1 cellular context compared by ENCODE assay signal in genomic region chr9:129059796-129060785, GRCh38.
A peak's percentile ranks its signal among the peaks of the same experiment; 100 is the strongest.
TF ChIP-seq lines count a peak whose summit lies in the region.

No MANE protein-coding gene starts in this region.

TF ChIP-seq in HepG2, 621 proteins besides CTCF, POLR2A, EP300 and RAD21 (continues in another document):
- TF ChIP-seq NFE2L1 (CRISPR knock-in tag; IDR thresholded peaks at IDR 0.05; ENCODE audit: borderline replicate concordance) (no peak), ZNF263 (CRISPR knock-in tag; IDR thresholded peaks at IDR 0.05) (0 out of 2 replicates have a peak, but pooled peaks have one; percentile 4), ZNF282 (IDR thresholded peaks at IDR 0.05; ENCODE audit: partially characterized antibody) (no peak), ZNF431 (CRISPR knock-in tag; IDR thresholded peaks at IDR 0.05; ENCODE audit: borderline replicate concordance, low read depth) (0 out of 2 replicates have a peak, but pooled peaks have one; percentile 34), ZMYM3 (CRISPR knock-in tag; IDR thresholded peaks at IDR 0.05) (no peak), ZNF614 (CRISPR knock-in tag; IDR thresholded peaks at IDR 0.05; ENCODE audit: borderline replicate concordance) (no peak), MED13 (CRISPR knock-in tag; IDR thresholded peaks at IDR 0.05) (no peak), SPEN (CRISPR knock-in tag; IDR thresholded peaks at IDR 0.05; ENCODE audit: low read depth) (0 out of 2 replicates have a peak, but pooled peaks have one; percentile 33), ARID5B (CRISPR knock-in tag; IDR thresholded peaks at IDR 0.05) (peak; percentile 30; the same call in 1 of the 2 replicates), MYC (CRISPR knock-in tag; IDR thresholded peaks at IDR 0.05; ENCODE audit: borderline replicate concordance) (peak; percentile 40; the same call in 1 of the 2 replicates), ZNF563 (CRISPR knock-in tag; IDR thresholded peaks at IDR 0.05) (no peak), KLF16 (CRISPR knock-in tag; IDR thresholded peaks at IDR 0.05) (no peak), GRHL1 (CRISPR knock-in tag; conservative IDR thresholded peaks at IDR 0.05) (no peak), ZNF605 (CRISPR knock-in tag; IDR thresholded peaks at IDR 0.05) (no peak), ZNF609 (CRISPR knock-in tag; IDR thresholded peaks at IDR 0.05; ENCODE audit: borderline replicate concordance) (peak; percentile 22; the same call in 1 of the 2 replicates), FOXA3 (CRISPR knock-in tag; IDR thresholded peaks at IDR 0.05) (no peak), PITX1 (CRISPR knock-in tag; IDR thresholded peaks at IDR 0.05) (no peak), ATF4 (CRISPR knock-in tag; IDR thresholded peaks at IDR 0.05) (no peak), CC2D1A (CRISPR knock-in tag; IDR thresholded peaks at IDR 0.05) (no peak), IRX3 (CRISPR knock-in tag; IDR thresholded peaks at IDR 0.05; ENCODE audit: borderline replicate concordance, low read depth) (no peak), NONO (IDR thresholded peaks at IDR 0.05) (no peak), NONO (CRISPR knock-in tag; conservative IDR thresholded peaks at IDR 0.05) (0 out of 2 replicates have a peak, but pooled peaks have one; percentile 35), HNF4G (IDR thresholded peaks at IDR 0.05; ENCODE audit: borderline replicate concordance, low read depth, low read length) (peak; percentile 30; the same call in 1 of the 2 replicates), HNF4G (CRISPR knock-in tag; IDR thresholded peaks at IDR 0.05; ENCODE audit: borderline replicate concordance, low read depth) (no peak), RXRB (CRISPR knock-in tag; IDR thresholded peaks at IDR 0.05; ENCODE audit: borderline replicate concordance) (peak; percentile 44; the same call in 1 of the 2 replicates), JUN (CRISPR knock-in tag; IDR thresholded peaks at IDR 0.05) (peak; percentile 8; the same call in 1 of the 2 replicates), TP53 (CRISPR knock-in tag; conservative IDR thresholded peaks at IDR 0.05) (no peak), ATF5 (CRISPR knock-in tag; IDR thresholded peaks at IDR 0.05; ENCODE audit: low read depth) (no peak), SKI (IDR thresholded peaks at IDR 0.05; ENCODE audit: partially characterized antibody) (peak; percentile 25), ARID3A (IDR thresholded peaks at IDR 0.05; ENCODE audit: low read depth, low read length) (no peak)
- TF ChIP-seq, protein P1, sequence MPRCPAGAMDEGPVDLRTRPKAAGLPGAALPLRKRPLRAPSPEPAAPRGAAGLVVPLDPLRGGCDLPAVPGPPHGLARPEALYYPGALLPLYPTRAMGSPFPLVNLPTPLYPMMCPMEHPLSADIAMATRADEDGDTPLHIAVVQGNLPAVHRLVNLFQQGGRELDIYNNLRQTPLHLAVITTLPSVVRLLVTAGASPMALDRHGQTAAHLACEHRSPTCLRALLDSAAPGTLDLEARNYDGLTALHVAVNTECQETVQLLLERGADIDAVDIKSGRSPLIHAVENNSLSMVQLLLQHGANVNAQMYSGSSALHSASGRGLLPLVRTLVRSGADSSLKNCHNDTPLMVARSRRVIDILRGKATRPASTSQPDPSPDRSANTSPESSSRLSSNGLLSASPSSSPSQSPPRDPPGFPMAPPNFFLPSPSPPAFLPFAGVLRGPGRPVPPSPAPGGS (CRISPR knock-in tag; IDR thresholded peaks at IDR 0.05): 0 out of 2 replicates have a peak, but pooled peaks have one; percentile 43
- TF ChIP-seq, protein P2, sequence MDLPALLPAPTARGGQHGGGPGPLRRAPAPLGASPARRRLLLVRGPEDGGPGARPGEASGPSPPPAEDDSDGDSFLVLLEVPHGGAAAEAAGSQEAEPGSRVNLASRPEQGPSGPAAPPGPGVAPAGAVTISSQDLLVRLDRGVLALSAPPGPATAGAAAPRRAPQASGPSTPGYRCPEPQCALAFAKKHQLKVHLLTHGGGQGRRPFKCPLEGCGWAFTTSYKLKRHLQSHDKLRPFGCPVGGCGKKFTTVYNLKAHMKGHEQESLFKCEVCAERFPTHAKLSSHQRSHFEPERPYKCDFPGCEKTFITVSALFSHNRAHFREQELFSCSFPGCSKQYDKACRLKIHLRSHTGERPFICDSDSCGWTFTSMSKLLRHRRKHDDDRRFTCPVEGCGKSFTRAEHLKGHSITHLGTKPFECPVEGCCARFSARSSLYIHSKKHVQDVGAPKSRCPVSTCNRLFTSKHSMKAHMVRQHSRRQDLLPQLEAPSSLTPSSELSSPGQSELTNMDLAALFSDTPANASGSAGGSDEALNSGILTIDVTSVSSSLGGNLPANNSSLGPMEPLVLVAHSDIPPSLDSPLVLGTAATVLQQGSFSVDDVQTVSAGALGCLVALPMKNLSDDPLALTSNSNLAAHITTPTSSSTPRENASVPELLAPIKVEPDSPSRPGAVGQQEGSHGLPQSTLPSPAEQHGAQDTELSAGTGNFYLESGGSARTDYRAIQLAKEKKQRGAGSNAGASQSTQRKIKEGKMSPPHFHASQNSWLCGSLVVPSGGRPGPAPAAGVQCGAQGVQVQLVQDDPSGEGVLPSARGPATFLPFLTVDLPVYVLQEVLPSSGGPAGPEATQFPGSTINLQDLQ (CRISPR knock-in tag; IDR thresholded peaks at IDR 0.05): no peak
- TF ChIP-seq, protein P3, sequence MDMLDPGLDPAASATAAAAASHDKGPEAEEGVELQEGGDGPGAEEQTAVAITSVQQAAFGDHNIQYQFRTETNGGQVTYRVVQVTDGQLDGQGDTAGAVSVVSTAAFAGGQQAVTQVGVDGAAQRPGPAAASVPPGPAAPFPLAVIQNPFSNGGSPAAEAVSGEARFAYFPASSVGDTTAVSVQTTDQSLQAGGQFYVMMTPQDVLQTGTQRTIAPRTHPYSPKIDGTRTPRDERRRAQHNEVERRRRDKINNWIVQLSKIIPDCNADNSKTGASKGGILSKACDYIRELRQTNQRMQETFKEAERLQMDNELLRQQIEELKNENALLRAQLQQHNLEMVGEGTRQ (IDR thresholded peaks at IDR 0.05; ENCODE audit: low read depth, low read length): no peak
- TF ChIP-seq, protein P3 (CRISPR knock-in tag; IDR thresholded peaks at IDR 0.05; ENCODE audit: borderline replicate concordance): no peak
- TF ChIP-seq, protein P4, sequence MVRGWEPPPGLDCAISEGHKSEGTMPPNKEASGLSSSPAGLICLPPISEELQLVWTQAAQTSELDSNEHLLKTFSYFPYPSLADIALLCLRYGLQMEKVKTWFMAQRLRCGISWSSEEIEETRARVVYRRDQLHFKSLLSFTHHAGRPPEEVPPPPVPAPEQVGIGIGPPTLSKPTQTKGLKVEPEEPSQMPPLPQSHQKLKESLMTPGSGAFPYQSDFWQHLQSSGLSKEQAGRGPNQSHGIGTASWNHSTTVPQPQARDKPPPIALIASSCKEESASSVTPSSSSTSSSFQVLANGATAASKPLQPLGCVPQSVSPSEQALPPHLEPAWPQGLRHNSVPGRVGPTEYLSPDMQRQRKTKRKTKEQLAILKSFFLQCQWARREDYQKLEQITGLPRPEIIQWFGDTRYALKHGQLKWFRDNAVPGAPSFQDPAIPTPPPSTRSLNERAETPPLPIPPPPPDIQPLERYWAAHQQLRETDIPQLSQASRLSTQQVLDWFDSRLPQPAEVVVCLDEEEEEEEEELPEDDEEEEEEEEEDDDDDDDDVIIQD (CRISPR knock-in tag; IDR thresholded peaks at IDR 0.05; ENCODE audit: low read depth): no peak
